In the genomic region with DNA sequence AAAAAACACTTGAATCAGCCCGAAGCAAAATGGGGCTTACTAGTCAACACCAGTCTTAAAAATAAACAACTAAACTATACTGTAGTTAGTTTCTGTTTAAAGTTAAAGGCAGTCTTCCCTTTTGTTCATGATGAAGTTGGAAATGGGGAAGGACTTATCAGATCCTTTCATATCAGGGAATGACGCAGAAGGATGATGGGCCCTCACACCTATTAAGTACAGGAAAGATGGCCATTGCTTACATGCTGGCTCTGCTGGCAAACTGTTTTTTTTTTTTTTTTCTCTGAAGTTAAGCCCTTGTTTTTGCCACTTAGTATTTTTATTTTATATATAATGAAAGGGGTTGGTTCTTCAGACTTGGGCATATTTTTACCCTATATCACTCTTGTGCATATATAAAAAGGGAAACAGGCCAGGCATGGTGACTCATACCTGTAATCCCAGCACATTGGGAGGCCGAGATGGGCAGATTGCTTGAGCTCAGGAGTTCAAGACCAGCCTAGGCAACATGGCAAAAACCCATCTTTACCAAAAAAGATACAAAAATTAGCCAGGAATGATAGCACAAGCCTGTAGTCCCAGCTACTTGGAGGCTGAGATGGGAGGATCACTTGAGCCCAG, we compare ENCODE assay signal across 20 cellular contexts. TPM values are rescaled to one million over a fixed set of nuclear protein-coding genes. Genes with fewer than 3 reads are reported as not detected.
DNase-seq lines count a peak whose midpoint lies in the region; ATAC-seq and TF ChIP-seq lines count a peak whose summit lies in the region.
"Had no signal": no experiment of that assay in that cellular context is flagged by ENCODE, and none has a peak within 500 bp of the region (broad histone marks: within the 10 kb centered on the region; RNA-seq: fewer than 3 reads in every experiment).

No MANE protein-coding gene starts in this region.

- no peak overlapping the region for H3K4me3 ChIP-seq in GM23248
- H3K4me3 ChIP-seq in muscle layer of duodenum (ENCODE audit: low read depth in 1 of 2, low read length in 2 of 2): no peak overlapping the region
- no peak overlapping the region for H3K4me3 ChIP-seq in smooth muscle cell
- H3K4me3 ChIP-seq: GM23338 had no signal

- H4K20me1 ChIP-seq in GM23248 (ENCODE audit: insufficient read depth): no peaks in the 10 kb centered on the region
- no peaks in the 10 kb centered on the region for H4K20me1 ChIP-seq in smooth muscle cell (ENCODE audit: low read depth)

- DNase-seq in GM23248: no peak
- DNase-seq in MCF 10A (ENCODE audit: unreplicated experiment): peak; percentile 11
- no peak for DNase-seq in smooth muscle cell (lab: John Stamatoyannopoulos, UW; ENCODE audit: unreplicated experiment)
- no peak for DNase-seq in immature natural killer cell
- no peak for DNase-seq in DMS79 (lab: John Stamatoyannopoulos, UW)
- DNase-seq in NCI-H2029 (lab: John Stamatoyannopoulos, UW): no peak
- DNase-seq: activated CD4-positive, alpha-beta T cell treated with anti-CD3 and anti-CD28 coated beads, Interleukin-2, amount 50 U/mL, for 4 hours; cerebellar nuclear complex; effector memory CD4-positive, alpha-beta T cell; Kasumi-1; NCI-H1092 treated with DMSO at 0.1 percent for 48 hours; NCI-H69; stimulated activated CD4-positive, alpha-beta T cell treated with anti-CD3 and anti-CD28 coated beads, Interleukin-15, amount 100 ng/mL, for 24 hours; T-helper 17 cell had no signal

- in situ Hi-C loops in GM23248 (cut with MboI): no loop called here

- no peaks in the 10 kb centered on the region for H3K79me2 ChIP-seq in GM23248 (ENCODE audit: insufficient read depth)
- H3K79me2 ChIP-seq in smooth muscle cell (ENCODE audit: low read depth): no peaks in the 10 kb centered on the region

- H3K4me1 ChIP-seq in GM23248 (ENCODE audit: insufficient read depth) (peaks cover 44% of the 10 kb centered on the region), muscle layer of duodenum (ENCODE audit: control insufficient read depth in 1 of 2, insufficient read depth in 2 of 2, low read length in 2 of 2) (peaks cover 0 to 4% of the 10 kb centered on the region in 2 donors), smooth muscle cell (ENCODE audit: low read depth) (peaks cover 7% of the 10 kb centered on the region)

- H3K27ac ChIP-seq in GM23248 (peak overlapping the region; percentile 85), muscle layer of duodenum (ENCODE audit: low read length) (peak overlapping the region; percentile 53), smooth muscle cell (ENCODE audit: low read depth) (peak overlapping the region; percentile 42)
- H3K27ac ChIP-seq: VCaP had no signal

- 67 to 68% methylated on average over 3 of the region's 3 CpGs for WGBS in GM23248 (ENCODE audit: low coverage in 1 of 2, low lambda C conversion rate in 2 of 2, missing lambda C conversion rate in 2 of 2), 2 experiments
- WGBS in smooth muscle cell (ENCODE audit: low lambda C conversion rate): 80% methylated on average over 3 of the region's 3 CpGs

- no peaks in the 10 kb centered on the region for H3K9me2 ChIP-seq in GM23248 (ENCODE audit: insufficient read depth)

- ATAC-seq in GM21381 (IDR thresholded peaks at IDR 0.05; ENCODE audit: unreplicated experiment): no peak
- ATAC-seq: GM23338, T-helper 17 cell had no signal

- H2AFZ ChIP-seq in GM23248: peak overlapping the region; percentile 68
- H2AFZ ChIP-seq in smooth muscle cell (ENCODE audit: low read depth): no peak overlapping the region

- H3K36me3 Mint-ChIP-seq in MCF 10A (ENCODE audit: insufficient read depth, unreplicated experiment): no peaks in the 10 kb centered on the region
- no peaks in the 10 kb centered on the region for H3K36me3 Mint-ChIP-seq in immature natural killer cell
- H3K36me3 Mint-ChIP-seq: CD14-positive monocyte had no signal

- H3K4me3 Mint-ChIP-seq in MCF 10A (ENCODE audit: unreplicated experiment) (no peak overlapping the region), immature natural killer cell (no peak overlapping the region)
- H3K4me3 Mint-ChIP-seq: CD14-positive monocyte, GM23338, T-helper 17 cell had no signal

- H3K27me3 Mint-ChIP-seq in MCF 10A (ENCODE audit: insufficient read depth, unreplicated experiment) (no peaks in the 10 kb centered on the region), immature natural killer cell (ENCODE audit: low read depth in 3 of 3) (peaks cover 0 to 2% (median 2%) of the 10 kb centered on the region in 3 donors)
- H3K27me3 Mint-ChIP-seq: T-helper 17 cell had no signal

- no peaks in the 10 kb centered on the region for H3K36me3 ChIP-seq in GM23248 (ENCODE audit: low read depth)
- no peaks in the 10 kb centered on the region for H3K36me3 ChIP-seq in muscle layer of duodenum (ENCODE audit: control insufficient read depth in 1 of 2, insufficient read depth in 2 of 2, low read length in 2 of 2)
- H3K36me3 ChIP-seq in smooth muscle cell (ENCODE audit: low read depth): no peaks in the 10 kb centered on the region

- POLR2A ChIA-PET in MCF 10A (lab: Yijun Ruan, JAX): interaction anchor here (0.6 to 7.7 kb wide), 13 partner anchors 8 to 1219 kb away, joined by 3 to 154 read pairs (median 4); a partner anchor contains a TSS

- no peaks in the 10 kb centered on the region for H3K9me3 Mint-ChIP-seq in MCF 10A (ENCODE audit: unreplicated experiment)
- no peaks in the 10 kb centered on the region for H3K9me3 Mint-ChIP-seq in immature natural killer cell
- H3K9me3 Mint-ChIP-seq: CD14-positive monocyte, nephron had no signal

- H3K4me2 ChIP-seq in GM23248 (ENCODE audit: unreplicated experiment) (no peak overlapping the region), smooth muscle cell (no peak overlapping the region)
- H3K4me2 ChIP-seq: GM23338 had no signal

- H3K27me3 ChIP-seq in GM23248 (replicated peaks; ENCODE audit: insufficient read depth) (no peaks in the 10 kb centered on the region), muscle layer of duodenum (ENCODE audit: low read depth, low read length) (no peaks in the 10 kb centered on the region), smooth muscle cell (ENCODE audit: low read depth) (no peaks in the 10 kb centered on the region)

- TF ChIP-seq CTCF in MCF 10A (IDR thresholded peaks at IDR 0.05; ENCODE audit: unreplicated experiment) (no peak), smooth muscle cell (IDR thresholded peaks at IDR 0.05; ENCODE audit: borderline replicate concordance, insufficient read depth, poor library complexity, severe bottlenecking) (no peak)

- H3F3A ChIP-seq in GM23248 (ENCODE audit: insufficient read depth): peaks cover 19% of the 10 kb centered on the region
- no peaks in the 10 kb centered on the region for H3F3A ChIP-seq in smooth muscle cell (ENCODE audit: low read depth)

- H3K4me1 Mint-ChIP-seq in MCF 10A (ENCODE audit: insufficient read depth, unreplicated experiment): peaks cover 24% of the 10 kb centered on the region
- no peaks in the 10 kb centered on the region for H3K4me1 Mint-ChIP-seq in immature natural killer cell
- H3K4me1 Mint-ChIP-seq: GM23338, T-helper 17 cell had no signal

- intact Hi-C loops in MCF 10A (cut with micrococcal nuclease): no loop called here

- H3K9me3 ChIP-seq in GM23248 (ENCODE audit: low read depth) (no peaks in the 10 kb centered on the region), muscle layer of duodenum (ENCODE audit: control insufficient read depth in 1 of 2, low read length in 2 of 2) (no peaks in the 10 kb centered on the region), smooth muscle cell (replicated peaks; ENCODE audit: low read depth) (no peaks in the 10 kb centered on the region)

- CTCF ChIA-PET in MCF 10A (lab: Yijun Ruan, JAX): interaction anchor here (0.6 to 1.5 kb wide), 4 partner anchors 11 to 622 kb away, joined by 3 to 9 read pairs (median 3); a partner anchor contains a TSS

- peak overlapping the region; percentile 62; the same call in 1 of the 2 replicates for H3K9ac ChIP-seq in GM23248
- H3K9ac ChIP-seq in smooth muscle cell (ENCODE audit: low read depth): no peak overlapping the region

- BruUV-seq in MCF 10A (replicated peaks; lab: Mats Ljungman, UMichigan): no TSS peak

- H3K27ac Mint-ChIP-seq in MCF 10A (ENCODE audit: low read depth, unreplicated experiment): peak overlapping the region; percentile 99
- H3K27ac Mint-ChIP-seq in immature natural killer cell: no peak overlapping the region
- H3K27ac Mint-ChIP-seq: GM23338, T-helper 17 cell had no signal

RNA-seq across cellular contexts. Expression of a gene that starts 16.6 kb away (rescaled TPM):
- total RNA-seq in GM23248 (2014; rRNA removed; shearing (Covaris generic)): 31.7 and 31.8 TPM in 2 replicates
- polyA plus RNA-seq in GM23248 (2016; fragmentation: Nextera tagmentation; extraction: Ambion mirVana) (61.6 and 64.0 TPM in 2 replicates), smooth muscle cell (48.0 and 61.9 TPM in 2 replicates), immature natural killer cell (10 to 100 TPM; 15.4 to 31.2 (median 15.6) TPM)
- total RNA-seq in MCF 10A (2022) (44.9 and 56.9 TPM in 2 replicates), smooth muscle cell (65.5 and 69.2 TPM in 2 replicates)
